ENCODE assay signal across 2 cellular contexts in the genomic region with DNA sequence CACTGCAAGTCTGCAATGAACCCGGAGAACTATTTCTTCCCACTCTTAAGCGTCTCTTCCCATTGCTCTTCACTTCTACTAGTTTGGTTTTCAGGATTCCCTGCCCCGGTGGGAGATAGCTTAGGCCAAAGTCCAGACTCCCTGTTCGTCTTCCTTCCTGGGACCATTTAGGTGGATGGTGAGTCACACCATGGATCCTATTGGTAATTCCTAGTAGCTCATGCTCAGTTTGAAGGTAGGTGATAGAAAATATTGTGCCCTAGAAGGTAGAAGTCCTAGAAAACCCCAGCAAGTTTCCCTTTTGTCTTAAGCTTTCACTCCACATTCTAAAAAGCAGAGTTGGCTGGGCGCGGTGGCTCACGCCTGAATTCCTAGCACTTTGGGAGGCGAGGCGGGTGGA.
TF ChIP-seq lines count a peak whose summit lies in the region.

No MANE protein-coding gene starts in this region.

TF ChIP-seq in K562, 482 proteins besides CTCF, POLR2A, EP300 and RAD21:
- TF ChIP-seq ZNF316 (IDR thresholded peaks at IDR 0.05) (no peak), FOS (IDR thresholded peaks at IDR 0.05; ENCODE audit: extremely low read depth, insufficient read length) (no peak), CBX2 (IDR thresholded peaks at IDR 0.05; ENCODE audit: insufficient read depth, low read length, poor library complexity, severe bottlenecking) (no peak), NFRKB (IDR thresholded peaks at IDR 0.05; ENCODE audit: low read depth) (no peak), ZFX (CRISPR knock-in tag; IDR thresholded peaks at IDR 0.05) (no peak), ARID2 (IDR thresholded peaks at IDR 0.05) (no peak)

TF ChIP-seq in HepG2, 621 proteins besides CTCF, POLR2A, EP300 and RAD21 (continues in another document):
- no peak for TF ChIP-seq KDM2A (CRISPR knock-in tag; IDR thresholded peaks at IDR 0.05; ENCODE audit: borderline replicate concordance, low read depth)
- TF ChIP-seq BCL6 (CRISPR knock-in tag; IDR thresholded peaks at IDR 0.05), result peak; percentile 70
- TF ChIP-seq HMG20B (CRISPR knock-in tag; conservative IDR thresholded peaks at IDR 0.05), result no peak
- TF ChIP-seq, protein P1, sequence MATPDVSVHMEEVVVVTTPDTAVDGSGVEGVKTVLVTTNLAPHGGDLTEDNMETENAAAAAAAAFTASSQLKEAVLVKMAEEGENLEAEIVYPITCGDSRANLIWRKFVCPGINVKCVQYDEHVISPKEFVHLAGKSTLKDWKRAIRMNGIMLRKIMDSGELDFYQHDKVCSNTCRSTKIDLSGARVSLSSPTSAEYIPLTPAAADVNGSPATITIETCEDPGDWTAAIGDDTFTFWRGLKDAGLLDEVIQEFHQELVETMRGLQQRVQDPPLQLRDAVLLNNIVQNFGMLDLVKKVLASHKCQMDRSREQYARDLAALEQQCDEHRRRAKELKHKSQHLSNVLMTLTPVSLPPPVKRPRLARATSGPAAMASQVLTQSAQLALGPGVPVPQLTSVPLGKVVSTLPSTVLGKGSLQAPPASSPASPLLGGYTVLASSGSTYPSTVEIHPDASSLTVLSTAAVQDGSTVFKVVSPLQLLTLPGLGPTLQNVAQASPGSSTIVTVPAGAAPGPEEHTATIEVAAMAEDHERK (CRISPR knock-in tag; IDR thresholded peaks at IDR 0.05; ENCODE audit: low read depth), result no peak
- TF ChIP-seq MED1 (CRISPR knock-in tag; IDR thresholded peaks at IDR 0.05), result peak; percentile 44; the same call in 1 of the 2 replicates
- peak; percentile 60; the same call in 1 of the 2 replicates for TF ChIP-seq FOSL1 (CRISPR knock-in tag; IDR thresholded peaks at IDR 0.05; ENCODE audit: borderline replicate concordance)
- TF ChIP-seq PRDM15 (CRISPR knock-in tag; IDR thresholded peaks at IDR 0.05), result no peak
- no peak for TF ChIP-seq ZBTB10 (CRISPR knock-in tag; IDR thresholded peaks at IDR 0.05; ENCODE audit: borderline replicate concordance)
- no peak for TF ChIP-seq DPF2 (CRISPR knock-in tag; IDR thresholded peaks at IDR 0.05; ENCODE audit: borderline replicate concordance, low read depth)
- no peak for TF ChIP-seq SKI (IDR thresholded peaks at IDR 0.05; ENCODE audit: partially characterized antibody)
- peak; percentile 94 for TF ChIP-seq FOSL2 (CRISPR knock-in tag; IDR thresholded peaks at IDR 0.05)
- no peak for TF ChIP-seq STAT6 (CRISPR knock-in tag; IDR thresholded peaks at IDR 0.05; ENCODE audit: borderline replicate concordance)
- no peak for TF ChIP-seq SNAPC4 (CRISPR knock-in tag; IDR thresholded peaks at IDR 0.05)
- no peak for TF ChIP-seq ZBTB44 (CRISPR knock-in tag; IDR thresholded peaks at IDR 0.05)
- TF ChIP-seq HIVEP1 (CRISPR knock-in tag; IDR thresholded peaks at IDR 0.05), result no peak
- no peak for TF ChIP-seq ZKSCAN5 (CRISPR knock-in tag; IDR thresholded peaks at IDR 0.05)
- 0 out of 2 replicates have a peak, but pooled peaks have one; percentile 29 for TF ChIP-seq KAT8 (CRISPR knock-in tag; IDR thresholded peaks at IDR 0.05)
- TF ChIP-seq, protein P2, sequence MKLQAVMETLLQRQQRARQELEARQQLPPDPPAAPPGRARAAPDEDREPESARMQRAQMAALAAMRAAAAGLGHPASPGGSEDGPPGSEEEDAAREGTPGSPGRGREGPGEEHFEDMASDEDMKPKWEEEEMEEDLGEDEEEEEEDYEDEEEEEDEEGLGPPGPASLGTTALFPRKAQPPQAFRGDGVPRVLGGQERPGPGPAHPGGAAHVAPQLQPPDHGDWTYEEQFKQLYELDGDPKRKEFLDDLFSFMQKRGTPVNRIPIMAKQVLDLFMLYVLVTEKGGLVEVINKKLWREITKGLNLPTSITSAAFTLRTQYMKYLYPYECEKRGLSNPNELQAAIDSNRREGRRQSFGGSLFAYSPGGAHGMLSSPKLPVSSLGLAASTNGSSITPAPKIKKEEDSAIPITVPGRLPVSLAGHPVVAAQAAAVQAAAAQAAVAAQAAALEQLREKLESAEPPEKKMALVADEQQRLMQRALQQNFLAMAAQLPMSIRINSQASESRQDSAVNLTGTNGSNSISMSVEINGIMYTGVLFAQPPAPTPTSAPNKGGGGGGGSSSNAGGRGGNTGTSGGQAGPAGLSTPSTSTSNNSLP (IDR thresholded peaks at IDR 0.05; ENCODE audit: low read depth, low read length), result no peak
- TF ChIP-seq HDAC2 (CRISPR knock-in tag; IDR thresholded peaks at IDR 0.05), result peak; percentile 29; the same call in 1 of the 2 replicates
- no peak for TF ChIP-seq SCMH1 (CRISPR knock-in tag; IDR thresholded peaks at IDR 0.05; ENCODE audit: borderline replicate concordance)
- no peak for TF ChIP-seq SETDB1 (CRISPR knock-in tag; IDR thresholded peaks at IDR 0.05; ENCODE audit: borderline replicate concordance)
- TF ChIP-seq HMG20A (CRISPR knock-in tag; IDR thresholded peaks at IDR 0.05; ENCODE audit: borderline replicate concordance), result no peak; the same call in 1 of the 2 replicates
- TF ChIP-seq, protein P3, sequence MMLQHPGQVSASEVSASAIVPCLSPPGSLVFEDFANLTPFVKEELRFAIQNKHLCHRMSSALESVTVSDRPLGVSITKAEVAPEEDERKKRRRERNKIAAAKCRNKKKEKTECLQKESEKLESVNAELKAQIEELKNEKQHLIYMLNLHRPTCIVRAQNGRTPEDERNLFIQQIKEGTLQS (CRISPR knock-in tag; IDR thresholded peaks at IDR 0.05), result 0 out of 2 replicates have a peak, but pooled peaks have one; percentile 30
- TF ChIP-seq SAP130 (CRISPR knock-in tag; IDR thresholded peaks at IDR 0.05; ENCODE audit: low read depth), result peak; percentile 42; the same call in 1 of the 2 replicates
- no peak for TF ChIP-seq ZC3H13 (CRISPR knock-in tag; IDR thresholded peaks at IDR 0.05)
- TF ChIP-seq ZNF33A (CRISPR knock-in tag; IDR thresholded peaks at IDR 0.05; ENCODE audit: borderline replicate concordance), result no peak
- TF ChIP-seq TEAD3 (CRISPR knock-in tag; optimal IDR thresholded peaks at IDR 0.05; ENCODE audit: borderline replicate concordance), result peak; percentile 26
- TF ChIP-seq RBAK (CRISPR knock-in tag; IDR thresholded peaks at IDR 0.05), result no peak
- TF ChIP-seq FOXA3 (CRISPR knock-in tag; IDR thresholded peaks at IDR 0.05), result peak; percentile 42; the same call in 1 of the 2 replicates
- TF ChIP-seq ZNF878 (CRISPR knock-in tag; IDR thresholded peaks at IDR 0.05), result peak; percentile 59; the same call in 1 of the 2 replicates
